Comparison of ENCODE assay signal across 1 cellular context in the genomic region with DNA sequence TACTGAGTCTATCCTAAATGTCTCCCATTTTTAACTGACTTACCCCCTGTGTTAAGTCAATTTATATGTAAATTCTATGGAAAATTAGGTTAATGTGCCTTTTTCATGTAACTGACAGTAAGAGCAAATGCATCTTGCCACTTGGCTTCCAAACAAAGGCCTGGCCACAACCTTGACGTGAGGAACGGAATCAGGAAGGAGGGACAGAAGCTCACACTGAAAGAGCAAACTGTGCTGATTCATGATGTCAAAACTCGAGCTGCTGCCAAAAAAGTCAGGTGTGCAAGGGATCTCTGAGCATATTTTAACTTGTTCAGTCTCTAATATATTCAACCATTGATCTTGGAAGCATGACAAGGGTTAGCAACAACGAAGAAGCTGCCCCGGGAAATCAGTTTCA.
TF ChIP-seq lines count a peak whose summit lies in the region.

No MANE protein-coding gene starts in this region.

TF ChIP-seq in neural cell, 6 proteins besides CTCF, POLR2A, EP300 and RAD21 (continued from another document):
- TF ChIP-seq, protein P1, sequence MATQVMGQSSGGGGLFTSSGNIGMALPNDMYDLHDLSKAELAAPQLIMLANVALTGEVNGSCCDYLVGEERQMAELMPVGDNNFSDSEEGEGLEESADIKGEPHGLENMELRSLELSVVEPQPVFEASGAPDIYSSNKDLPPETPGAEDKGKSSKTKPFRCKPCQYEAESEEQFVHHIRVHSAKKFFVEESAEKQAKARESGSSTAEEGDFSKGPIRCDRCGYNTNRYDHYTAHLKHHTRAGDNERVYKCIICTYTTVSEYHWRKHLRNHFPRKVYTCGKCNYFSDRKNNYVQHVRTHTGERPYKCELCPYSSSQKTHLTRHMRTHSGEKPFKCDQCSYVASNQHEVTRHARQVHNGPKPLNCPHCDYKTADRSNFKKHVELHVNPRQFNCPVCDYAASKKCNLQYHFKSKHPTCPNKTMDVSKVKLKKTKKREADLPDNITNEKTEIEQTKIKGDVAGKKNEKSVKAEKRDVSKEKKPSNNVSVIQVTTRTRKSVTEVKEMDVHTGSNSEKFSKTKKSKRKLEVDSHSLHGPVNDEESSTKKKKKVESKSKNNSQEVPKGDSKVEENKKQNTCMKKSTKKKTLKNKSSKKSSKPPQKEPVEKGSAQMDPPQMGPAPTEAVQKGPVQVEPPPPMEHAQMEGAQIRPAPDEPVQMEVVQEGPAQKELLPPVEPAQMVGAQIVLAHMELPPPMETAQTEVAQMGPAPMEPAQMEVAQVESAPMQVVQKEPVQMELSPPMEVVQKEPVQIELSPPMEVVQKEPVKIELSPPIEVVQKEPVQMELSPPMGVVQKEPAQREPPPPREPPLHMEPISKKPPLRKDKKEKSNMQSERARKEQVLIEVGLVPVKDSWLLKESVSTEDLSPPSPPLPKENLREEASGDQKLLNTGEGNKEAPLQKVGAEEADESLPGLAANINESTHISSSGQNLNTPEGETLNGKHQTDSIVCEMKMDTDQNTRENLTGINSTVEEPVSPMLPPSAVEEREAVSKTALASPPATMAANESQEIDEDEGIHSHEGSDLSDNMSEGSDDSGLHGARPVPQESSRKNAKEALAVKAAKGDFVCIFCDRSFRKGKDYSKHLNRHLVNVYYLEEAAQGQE (IDR thresholded peaks at IDR 0.05; ENCODE audit: borderline replicate concordance), result no peak
- TF ChIP-seq MXI1 (conservative IDR thresholded peaks at IDR 0.05; ENCODE audit: poor library complexity, severe bottlenecking), result no peak
- no peak for TF ChIP-seq EZH2 (IDR thresholded peaks at IDR 0.05; ENCODE audit: borderline replicate concordance, insufficient read depth, low read length, poor library complexity, severe bottlenecking)
